Comparison of ENCODE assay signal across 8 cellular contexts in genomic region chr11:8774916-8775315, GRCh38.
DNase-seq lines count a peak whose midpoint lies in the region; ATAC-seq and TF ChIP-seq lines count a peak whose summit lies in the region.
"Not testable (repeated sequence)": the region's sequence is repeated elsewhere in the genome, so short reads cannot be mapped to it uniquely, and the experiment has no call there.

No MANE protein-coding gene starts in this region.

- intact Hi-C loops in body of pancreas (cut with DNase I); sigmoid colon (cut with DNase I); upper lobe of right lung (cut with DNase I): not testable (repeated sequence)

- H3K9ac ChIP-seq in stomach smooth muscle (ENCODE audit: low read length in 2 of 2), result peak overlapping the region in 1 of 2 donors; percentile 27

- not testable (repeated sequence) for H3K4me3 ChIP-seq in Peyer's patch; body of pancreas; esophagus (ENCODE audit: low read depth in 1 of 2, low read length in 2 of 2); right atrium auricular region; muscle layer of duodenum (ENCODE audit: low read depth in 1 of 2, low read length in 2 of 2); sigmoid colon; stomach smooth muscle (ENCODE audit: low read length in 2 of 2); upper lobe of right lung

- not testable (repeated sequence) for H3K36me3 ChIP-seq in Peyer's patch; body of pancreas (replicated peaks in 1 of 2; ENCODE audit: insufficient read depth in 1 of 2, low read depth in 2 of 2); esophagus (ENCODE audit: control insufficient read depth in 2 of 2, insufficient read depth in 2 of 2, low read length in 1 of 2); right atrium auricular region; muscle layer of duodenum (ENCODE audit: control insufficient read depth in 1 of 2, insufficient read depth in 2 of 2, low read length in 2 of 2); sigmoid colon; stomach smooth muscle (ENCODE audit: control insufficient read depth in 2 of 2, insufficient read depth in 2 of 2, low read length in 2 of 2); upper lobe of right lung

- ATAC-seq in body of pancreas, upper lobe of right lung: not testable (repeated sequence)

- H3K9me3 ChIP-seq in Peyer's patch; body of pancreas; esophagus (ENCODE audit: control insufficient read depth in 2 of 2, insufficient read depth in 1 of 2, low read depth in 1 of 2, low read length in 1 of 2); right atrium auricular region; muscle layer of duodenum (ENCODE audit: control insufficient read depth in 1 of 2, low read length in 2 of 2); sigmoid colon; stomach smooth muscle (ENCODE audit: control insufficient read depth in 2 of 2, low read length in 2 of 2); upper lobe of right lung: not testable (repeated sequence)

- 80 to 83% methylated on average over 8 of the region's 8 CpGs for WGBS in body of pancreas, 2 donors
- WGBS in esophagus, 2 donors, result 85 to 88% methylated on average over 8 of the region's 8 CpGs
- 91 to 92% methylated on average over 8 of the region's 8 CpGs for WGBS in sigmoid colon, 2 donors

- peaks cover 0 to 52% (median 0%) of the 10 kb centered on the region in 4 donors for H3K4me1 ChIP-seq in Peyer's patch
- peaks cover 63% of the 10 kb centered on the region for H3K4me1 ChIP-seq in body of pancreas
- peaks cover 6 to 30% of the 10 kb centered on the region in 2 donors for H3K4me1 ChIP-seq in esophagus (ENCODE audit: control insufficient read depth in 2 of 2, insufficient read depth in 2 of 2, low read length in 1 of 2)
- H3K4me1 ChIP-seq in right atrium auricular region, result peaks cover 0 to 98% of the 10 kb centered on the region in 2 donors
- peaks cover 11 to 77% of the 10 kb centered on the region in 2 donors for H3K4me1 ChIP-seq in muscle layer of duodenum (ENCODE audit: control insufficient read depth in 1 of 2, insufficient read depth in 2 of 2, low read length in 2 of 2)
- H3K4me1 ChIP-seq in sigmoid colon, result peaks cover 0 to 100% (median 99%) of the 10 kb centered on the region in 4 donors
- H3K4me1 ChIP-seq in stomach smooth muscle (ENCODE audit: control insufficient read depth, insufficient read depth, low read length), result peaks cover 87% of the 10 kb centered on the region
- peaks cover 29% of the 10 kb centered on the region for H3K4me1 ChIP-seq in upper lobe of right lung

- not testable (repeated sequence) for TF ChIP-seq CTCF in Peyer's patch (IDR thresholded peaks at IDR 0.05); body of pancreas (IDR thresholded peaks at IDR 0.05); right atrium auricular region (IDR thresholded peaks at IDR 0.05); sigmoid colon (IDR thresholded peaks at IDR 0.05); upper lobe of right lung (IDR thresholded peaks at IDR 0.05)

- not testable (repeated sequence) for TF ChIP-seq POLR2A in Peyer's patch (IDR thresholded peaks at IDR 0.05); body of pancreas (IDR thresholded peaks at IDR 0.05); sigmoid colon (IDR thresholded peaks at IDR 0.05)

- H3K27ac ChIP-seq in Peyer's patch (peak overlapping the region in 3 of 4 donors; percentile 28 to 79 (median 49)), body of pancreas (peak overlapping the region in 3 of 4 donors; percentile 47 to 71 (median 52)), esophagus (ENCODE audit: low read depth in 2 of 2, low read length in 1 of 2) (peak overlapping the region; percentile 72 to 96), right atrium auricular region (peak overlapping the region; percentile 70 to 88), muscle layer of duodenum (ENCODE audit: low read length) (peak overlapping the region; percentile 73), sigmoid colon (peak overlapping the region; percentile 77 to 97 (median 92)), stomach smooth muscle (ENCODE audit: low read length) (peak overlapping the region; percentile 91), upper lobe of right lung (peak overlapping the region; percentile 51)

- DNase-seq in Peyer's patch; body of pancreas; right atrium auricular region (ENCODE audit: low spot score); sigmoid colon; upper lobe of right lung: not testable (repeated sequence)

- TF ChIP-seq EP300 in sigmoid colon (IDR thresholded peaks at IDR 0.05), result not testable (repeated sequence)

- H3K27me3 ChIP-seq in Peyer's patch; body of pancreas; esophagus (ENCODE audit: control insufficient read depth in 1 of 2, insufficient read depth in 2 of 2, low read length in 2 of 2); right atrium auricular region; muscle layer of duodenum (ENCODE audit: low read depth, low read length); sigmoid colon; stomach smooth muscle (ENCODE audit: control insufficient read depth in 1 of 2, insufficient read depth in 2 of 2, low read length in 2 of 2); upper lobe of right lung: not testable (repeated sequence)
